23 cellular contexts compared by ENCODE assay signal in the genomic region with DNA sequence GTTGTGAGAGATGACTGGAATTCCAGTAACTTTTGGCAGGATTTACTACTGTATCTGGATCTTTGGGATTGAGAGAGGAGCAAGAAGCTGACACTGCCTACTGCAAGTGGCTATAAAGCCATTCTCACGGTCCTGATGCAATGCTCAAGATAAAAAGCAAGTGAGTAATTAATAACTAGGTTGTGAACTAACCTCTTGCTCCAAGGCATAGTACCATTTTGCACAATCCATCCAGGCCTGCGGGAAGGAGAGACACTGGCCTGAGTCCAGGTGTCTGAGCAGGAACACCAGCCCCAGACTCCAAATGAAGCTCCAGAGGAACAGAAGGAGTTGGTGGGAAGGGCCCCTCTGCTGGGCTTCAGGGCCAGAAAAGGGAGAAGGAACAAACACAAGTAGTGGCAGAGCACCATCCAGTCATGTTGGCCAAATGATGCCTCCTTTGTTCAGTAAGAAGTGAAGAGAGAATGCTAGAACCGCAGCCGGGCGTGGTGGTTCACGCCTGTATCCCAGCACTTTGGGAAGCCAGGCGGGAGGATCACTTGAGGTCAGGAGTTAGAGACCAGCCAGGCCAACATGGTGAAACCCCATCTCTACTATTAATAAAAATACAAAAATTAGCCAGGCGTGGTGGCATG. TPM values are rescaled to one million over a fixed set of nuclear protein-coding genes. Genes with fewer than 3 reads are reported as not detected.
DNase-seq lines count a peak whose midpoint lies in the region; ATAC-seq, FAIRE-seq and TF ChIP-seq lines count a peak whose summit lies in the region.
"Had no signal": no experiment of that assay in that cellular context is flagged by ENCODE, and none has a peak within 500 bp of the region (broad histone marks: within the 10 kb centered on the region; RNA-seq: fewer than 3 reads in every experiment).

No MANE protein-coding gene starts in this region.

- TF ChIP-seq POLR2A in H1 (IDR thresholded peaks at IDR 0.05; ENCODE audit: control extremely low read depth in 1 of 2, low read depth in 2 of 2, low read length in 2 of 2), result no peak

- H3K9me3 Mint-ChIP-seq in nephron, result no peaks in the 10 kb centered on the region
- H3K9me3 Mint-ChIP-seq: CD14-positive monocyte, HFFc6 had no signal

- H3K4me2 ChIP-seq in H1 (ENCODE audit: insufficient read depth in 1 of 2, low read depth in 2 of 2, low read length in 2 of 2), result no peak overlapping the region

- no peak overlapping the region for H2BK5ac ChIP-seq in H1 (ENCODE audit: low read depth, low read length)

- FAIRE-seq in H1 (lab: Jason Lieb, UNC) (no peak), RCC 7860 (lab: Jason Lieb, UNC) (no peak)
- FAIRE-seq: H54 had no signal

- H3K9ac ChIP-seq in H1 (replicated peaks in 1 of 4; ENCODE audit: extremely low read depth in 1 of 4, low read depth in 3 of 4, low read length in 3 of 4), result no peak overlapping the region

- ATAC-seq in left cardiac atrium (no peak), GM18907 (IDR thresholded peaks at IDR 0.05; ENCODE audit: unreplicated experiment) (no peak)
- ATAC-seq: Panc1 had no signal

- no peak overlapping the region for H3K23ac ChIP-seq in H1 (ENCODE audit: insufficient read length)

- H3K27ac ChIP-seq in H1 (ENCODE audit: low read depth, low read length), result no peak overlapping the region
- H3K27ac ChIP-seq: HL-60 had no signal

- no peaks in the 10 kb centered on the region for H3K79me2 ChIP-seq in H1 (ENCODE audit: control insufficient read depth in 1 of 2, insufficient read depth in 2 of 2, low read length in 2 of 2)

- no peaks in the 10 kb centered on the region for H3K36me3 Mint-ChIP-seq in nephron (ENCODE audit: low read depth)
- H3K36me3 Mint-ChIP-seq: CD14-positive monocyte had no signal

- TF ChIP-seq RAD21 in H1 (IDR thresholded peaks at IDR 0.05 in 1 of 2, conservative IDR thresholded peaks at IDR 0.05 in 1 of 2; ENCODE audit: low read depth in 2 of 2, low read length in 2 of 2), result no peak

- H2BK120ac ChIP-seq in H1 (replicated peaks; ENCODE audit: low read depth, low read length), result no peak overlapping the region

- CTCF ChIA-PET in H1 (lab: Charles Lee; ENCODE audit: partially characterized antibody), result interaction anchor here (0.8 to 14.1 kb wide), 9 partner anchors 9 to 32 kb away, joined by 3 to 168 read pairs (median 5); a partner anchor contains a TSS

- no peak overlapping the region for H3K14ac ChIP-seq in H1 (ENCODE audit: insufficient read length)

- H3K23me2 ChIP-seq in H1 (ENCODE audit: low read depth, low read length), result no peaks in the 10 kb centered on the region

- no peaks in the 10 kb centered on the region for H3K36me3 ChIP-seq in H1 (ENCODE audit: control insufficient read depth in 2 of 4, insufficient read depth in 4 of 4, low read length in 3 of 4)
- H3K36me3 ChIP-seq: MG63 had no signal

- WGBS in H1 (ENCODE audit: extremely low coverage in 1 of 2, insufficient coverage in 1 of 2, insufficient read length in 1 of 2, insufficient replicate concordance in 2 of 2, low coverage in 1 of 2, low lambda C conversion rate in 2 of 2, missing lambda C conversion rate in 1 of 2), 2 experiments, result 92% methylated on average over 8 of the region's 8 CpGs; no CpG with 5 or more reads in 1 of the 2 experiments

- no peak overlapping the region for H2BK15ac ChIP-seq in H1 (ENCODE audit: low read length)

- H3K4me1 Mint-ChIP-seq in nephron, result peaks cover 31% of the 10 kb centered on the region

- H2AFZ ChIP-seq in H1 (ENCODE audit: low read length), result no peak overlapping the region

- DNase-seq in cardiac septum (ENCODE audit: low spot score) (peak; percentile 53), left cardiac atrium (no peak), H1 (ENCODE audit: low read depth in 1 of 2, low spot score in 2 of 2) (no peak), CD1c-positive myeloid dendritic cell (ENCODE audit: extremely low spot score) (no peak), RCC 7860 (ENCODE audit: low spot score) (no peak)
- no peak for DNase-seq in activated CD4-positive, alpha-beta T cell treated with anti-CD3 and anti-CD28 coated beads for 48 hours
- DNase-seq: 8988T, DMS79 treated with DMSO at 0.1 percent for 48 hours, HFFc6, IMR-90, Karpas-422, MG63, NCI-H1048, NCI-H1436, NCI-H1930, NCI-H345, NCI-H526 had no signal

- H3K9me3 ChIP-seq in H1 (ENCODE audit: insufficient read depth in 2 of 2, low read depth in 1 of 2, low read length in 1 of 2), result no peaks in the 10 kb centered on the region
- H3K9me3 ChIP-seq: MG63 had no signal

- no peak overlapping the region for H3K4me3 ChIP-seq in H1 (ENCODE audit: extremely low read depth in 1 of 4, insufficient read depth in 2 of 4, low read depth in 3 of 4, low read length in 4 of 4)
- H3K4me3 ChIP-seq: MG63 had no signal

- H2BK12ac ChIP-seq in H1 (ENCODE audit: low read depth, low read length), result no peak overlapping the region

- no peak overlapping the region for H3K4ac ChIP-seq in H1 (replicated peaks; ENCODE audit: insufficient read length, low read depth, low read length)

- H4K20me1 ChIP-seq in H1 (replicated peaks in 1 of 2; ENCODE audit: control insufficient read depth in 1 of 2, insufficient read depth in 2 of 2, low read length in 2 of 2), result no peaks in the 10 kb centered on the region

- H4K91ac ChIP-seq in H1 (replicated peaks; ENCODE audit: insufficient read length, low read length), result no peak overlapping the region

- TF ChIP-seq EP300 in H1 (IDR thresholded peaks at IDR 0.05; ENCODE audit: borderline replicate concordance in 1 of 2, low read depth in 2 of 2, low read length in 2 of 2), result no peak

- no peak overlapping the region for H4K8ac ChIP-seq in H1 (ENCODE audit: extremely low read depth, insufficient read depth, low read length)

- peaks cover 4 to 11% (median 8%) of the 10 kb centered on the region in 4 experiments; a peak in 6 of 7 replicates for H3K4me1 ChIP-seq in H1 (replicated peaks in 1 of 4; ENCODE audit: control insufficient read depth in 3 of 4, insufficient read depth in 4 of 4, low read length in 3 of 4)

- POLR2A ChIA-PET in H1 (lab: Charles Lee; ENCODE audit: partially characterized antibody), result interaction anchor here (0.6 to 1.2 kb wide), 4 partner anchors 19 to 240 kb away, joined by 3 to 4 read pairs (median 4); no protein-coding TSS in a partner anchor

- no peak overlapping the region for H4K5ac ChIP-seq in H1 (ENCODE audit: insufficient read length, low read depth, low read length)

- TF ChIP-seq CTCF in H1 (IDR thresholded peaks at IDR 0.05; ENCODE audit: control extremely low read depth in 1 of 3, insufficient read depth in 1 of 3, low read depth in 1 of 3, low read length in 3 of 3) (no peak), nephron (IDR thresholded peaks at IDR 0.05; ENCODE audit: unreplicated experiment in 3 of 3) (no peak)

- intact Hi-C loops in cardiac septum (cut with DNase I) (no loop called here), left cardiac atrium (cut with DNase I) (no loop called here)

- no peaks in the 10 kb centered on the region for H3K27me3 ChIP-seq in H1 (replicated peaks in 1 of 4; ENCODE audit: control insufficient read depth in 3 of 4, extremely low read depth in 1 of 4, insufficient read depth in 3 of 4, low read length in 3 of 4)
- H3K27me3 ChIP-seq: MG63 had no signal

- no peak overlapping the region for H2BK20ac ChIP-seq in H1 (ENCODE audit: low read length)

- peak overlapping the region in 2 of 3 experiments; percentile 62 to 63 for H3K27ac Mint-ChIP-seq in nephron
- H3K27ac Mint-ChIP-seq: CD14-positive monocyte, HFFc6 had no signal

- no peak overlapping the region for H3K56ac ChIP-seq in H1 (replicated peaks; ENCODE audit: insufficient read length, low read depth, low read length)

- H3K79me1 ChIP-seq in H1 (ENCODE audit: low read depth, low read length), result no peaks in the 10 kb centered on the region

- H2AK5ac ChIP-seq in H1 (ENCODE audit: low read depth, low read length), result no peak overlapping the region

- H3K27me3 Mint-ChIP-seq in nephron (ENCODE audit: low read depth), result peaks cover 10% of the 10 kb centered on the region

- H3K4me3 Mint-ChIP-seq in nephron, result no peak overlapping the region
- H3K4me3 Mint-ChIP-seq: CD14-positive monocyte, HFFc6 had no signal

- peak overlapping the region; percentile 11; the same call in 1 of the 2 replicates for H3K18ac ChIP-seq in H1 (ENCODE audit: extremely low read depth, low read length)

TF ChIP-seq in H1, 55 proteins besides CTCF, POLR2A, EP300 and RAD21 (continues in another document):
- TF ChIP-seq SRF (IDR thresholded peaks at IDR 0.05; ENCODE audit: low read depth, low read length), result no peak

RNA-seq across cellular contexts. Expression of a gene that starts 9.9 kb away (rescaled TPM):
- total RNA-seq in cardiac septum (1.8 TPM), left cardiac atrium (1 to 10 TPM; 1.3 to 3.3 TPM)
- 12.5 and 13.0 TPM in 2 replicates for total RNA-seq in H1 (2021; fragmentation: NEBNext Ultra II Directional; extraction: Animal tissue kit (Norgen Biotek cat#: 25700))
- polyA plus RNA-seq in H1 (2011; rRNA removed), result 14.3 and 19.7 TPM in 2 replicates
- 17.4 TPM for polyA plus RNA-seq in H1 (2011; cell fraction: cytosol; rRNA removed)
- 38.5 TPM for polyA plus RNA-seq in H1 (2011; cell fraction: nucleus; rRNA removed)
- polyA plus RNA-seq in H1 (2012, experiment 1 of 2), result 8.3 to 13.3 TPM (median 12.8 TPM) in 4 replicates
- polyA plus RNA-seq in H1 (2012, experiment 2 of 2), result 12.2 TPM
- 12.9 TPM for polyA plus RNA-seq in H1 (2013, experiment 1 of 2)
- polyA plus RNA-seq in H1 (2013, experiment 2 of 2), result 13.1 TPM
- polyA minus RNA-seq in H1 (2011; rRNA and poly(A)+ RNA removed), result 9.2 and 9.9 TPM in 2 replicates
- 7.6 TPM for polyA minus RNA-seq in H1 (2011; cell fraction: cytosol; rRNA and poly(A)+ RNA removed)
- 12.6 TPM for polyA minus RNA-seq in H1 (2011; cell fraction: nucleus; rRNA and poly(A)+ RNA removed)

RNA-seq across cellular contexts. Expression of a gene that starts 58.4 kb away (rescaled TPM):
- total RNA-seq in cardiac septum (42.3 TPM), left cardiac atrium (10 to 100 TPM; 36.3 to 39.1 TPM)
- total RNA-seq in H1 (2021; fragmentation: NEBNext Ultra II Directional; extraction: Animal tissue kit (Norgen Biotek cat#: 25700)), result 23.3 and 26.3 TPM in 2 replicates
- 2.5 and 2.9 TPM in 2 replicates for polyA plus RNA-seq in H1 (2011; rRNA removed)
- 4.0 TPM for polyA plus RNA-seq in H1 (2011; cell fraction: cytosol; rRNA removed)
- 4.1 TPM for polyA plus RNA-seq in H1 (2011; cell fraction: nucleus; rRNA removed)
- 4.2 to 7.4 TPM (median 5.9 TPM) in 4 replicates for polyA plus RNA-seq in H1 (2012, experiment 1 of 2)
- 1.6 TPM for polyA plus RNA-seq in H1 (2012, experiment 2 of 2)
- polyA plus RNA-seq in H1 (2013, experiment 1 of 2), result 9.6 TPM
- 8.7 TPM for polyA plus RNA-seq in H1 (2013, experiment 2 of 2)
- polyA minus RNA-seq in H1 (2011; rRNA and poly(A)+ RNA removed), result 11.5 and 11.6 TPM in 2 replicates
- polyA minus RNA-seq in H1 (2011; cell fraction: cytosol; rRNA and poly(A)+ RNA removed), result 6.1 TPM
- polyA minus RNA-seq in H1 (2011; cell fraction: nucleus; rRNA and poly(A)+ RNA removed), result 13.7 TPM

RNA-seq across cellular contexts. Expression of a gene that starts 59.7 kb away (rescaled TPM):
- 213 TPM for total RNA-seq in cardiac septum
- 100 to 1,000 TPM; 162 to 221 TPM for total RNA-seq in left cardiac atrium
- total RNA-seq in H1 (2021; fragmentation: NEBNext Ultra II Directional; extraction: Animal tissue kit (Norgen Biotek cat#: 25700)), result 461 and 492 TPM in 2 replicates
- polyA plus RNA-seq in H1 (2011; rRNA removed), result 76.7 and 126 TPM in 2 replicates
- polyA plus RNA-seq in H1 (2011; cell fraction: cytosol; rRNA removed), result 127 TPM
- 25.0 TPM for polyA plus RNA-seq in H1 (2011; cell fraction: nucleus; rRNA removed)
- polyA plus RNA-seq in H1 (2012, experiment 1 of 2), result 126 to 194 TPM (median 138 TPM) in 4 replicates
- polyA plus RNA-seq in H1 (2012, experiment 2 of 2), result 86.0 TPM
- polyA plus RNA-seq in H1 (2013, experiment 1 of 2), result 304 TPM
- 309 TPM for polyA plus RNA-seq in H1 (2013, experiment 2 of 2)
- 251 and 290 TPM in 2 replicates for polyA minus RNA-seq in H1 (2011; rRNA and poly(A)+ RNA removed)
- polyA minus RNA-seq in H1 (2011; cell fraction: cytosol; rRNA and poly(A)+ RNA removed), result 140 TPM
- 97.7 TPM for polyA minus RNA-seq in H1 (2011; cell fraction: nucleus; rRNA and poly(A)+ RNA removed)
